1 cellular context compared by ENCODE assay signal in the genomic region with DNA sequence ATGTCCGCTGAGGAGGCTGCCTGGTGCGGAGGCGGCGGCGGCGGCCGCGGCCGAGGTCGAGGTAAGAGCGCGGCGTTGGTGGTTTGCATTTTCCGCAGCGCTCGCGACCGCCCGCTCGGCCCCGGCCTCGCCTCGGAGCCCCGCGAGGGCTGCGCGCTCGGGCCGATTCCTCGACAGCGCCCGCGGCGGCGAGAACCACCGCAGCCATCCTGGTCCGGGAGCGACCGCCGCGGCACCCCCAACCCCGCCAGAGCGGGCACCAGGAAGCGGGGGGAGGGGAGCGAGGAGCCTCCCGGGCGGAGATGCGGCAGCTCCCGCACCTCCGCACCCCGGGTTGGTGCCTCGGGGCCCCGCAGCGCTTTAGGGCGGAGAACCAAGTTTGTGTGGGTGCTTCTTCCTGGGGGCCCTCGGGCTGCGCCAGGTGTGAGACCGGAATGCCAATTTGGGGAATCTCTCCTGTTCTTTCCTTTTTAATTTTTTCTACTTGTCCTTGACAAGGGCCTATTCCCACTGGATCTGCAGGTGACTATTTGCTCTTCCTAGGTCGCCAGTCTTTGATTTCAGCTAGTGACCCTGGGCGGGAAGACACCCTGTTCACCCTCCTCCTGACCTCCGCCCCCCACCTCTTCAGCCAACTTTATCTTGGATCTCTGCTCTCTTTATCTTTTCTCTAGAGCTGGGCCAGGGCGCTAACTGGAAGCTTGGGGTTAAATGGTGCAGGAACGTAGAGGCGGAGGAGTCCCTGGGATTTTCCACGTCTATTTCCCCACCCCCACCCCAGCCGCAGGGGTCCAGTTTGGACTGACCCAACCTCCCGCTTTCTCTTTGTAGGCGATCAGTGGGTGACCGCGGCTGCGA.
A peak's percentile ranks its signal among the peaks of the same experiment; 100 is the strongest.
TF ChIP-seq lines count a peak whose summit lies in the region.

A gene with protein sequence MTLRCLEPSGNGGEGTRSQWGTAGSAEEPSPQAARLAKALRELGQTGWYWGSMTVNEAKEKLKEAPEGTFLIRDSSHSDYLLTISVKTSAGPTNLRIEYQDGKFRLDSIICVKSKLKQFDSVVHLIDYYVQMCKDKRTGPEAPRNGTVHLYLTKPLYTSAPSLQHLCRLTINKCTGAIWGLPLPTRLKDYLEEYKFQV (plus strand): TSS at position 822 of the 858 bp plus-strand sequence. CDS start 223 bp downstream, outside the sequence.

TF ChIP-seq in K562, 482 proteins besides CTCF, POLR2A, EP300 and RAD21 (continued from another document and continues in another):
- no peak for TF ChIP-seq REST (CRISPR knock-in tag; IDR thresholded peaks at IDR 0.05; ENCODE audit: low read depth)
- no peak for TF ChIP-seq ZNF57 (CRISPR knock-in tag; IDR thresholded peaks at IDR 0.05)
- no peak for TF ChIP-seq PHB (CRISPR knock-in tag; IDR thresholded peaks at IDR 0.05)
- no peak for TF ChIP-seq DMBX1 (CRISPR knock-in tag; IDR thresholded peaks at IDR 0.05; ENCODE audit: borderline replicate concordance)
- TF ChIP-seq RBM15 (IDR thresholded peaks at IDR 0.05; ENCODE audit: insufficient read depth, low read length), result no peak
- no peak for TF ChIP-seq NCOA2 (IDR thresholded peaks at IDR 0.05; ENCODE audit: partially characterized antibody in 2 of 2)
- TF ChIP-seq EHMT2 (IDR thresholded peaks at IDR 0.05), result no peak
- TF ChIP-seq ZBED1 (IDR thresholded peaks at IDR 0.05), result no peak
- TF ChIP-seq ZBTB33 (CRISPR knock-in tag; IDR thresholded peaks at IDR 0.05), result no peak
- TF ChIP-seq PHF8 (IDR thresholded peaks at IDR 0.05; ENCODE audit: borderline replicate concordance, low read length), result peak; percentile 6; the same call in 1 of the 2 replicates
- no peak for TF ChIP-seq L3MBTL2 (IDR thresholded peaks at IDR 0.05)
- TF ChIP-seq SMC3 (conservative IDR thresholded peaks at IDR 0.05; ENCODE audit: insufficient read depth, low read depth, low read length), result no peak
- no peak for TF ChIP-seq ZBTB8A (IDR thresholded peaks at IDR 0.05; ENCODE audit: partially characterized antibody)
- no peak for TF ChIP-seq ZNF23 (CRISPR knock-in tag; IDR thresholded peaks at IDR 0.05)
- no peak for TF ChIP-seq TAF15 (IDR thresholded peaks at IDR 0.05; ENCODE audit: low read depth, low read length)
- peak; percentile 24; the same call in 1 of the 2 replicates for TF ChIP-seq POLR2AphosphoS5 (IDR thresholded peaks at IDR 0.05; ENCODE audit: control insufficient read depth, insufficient read depth, low read depth, low read length)
- TF ChIP-seq SMAD2 (IDR thresholded peaks at IDR 0.05; ENCODE audit: low read depth, low read length), result no peak
- no peak for TF ChIP-seq U2AF2 (optimal IDR thresholded peaks at IDR 0.05; ENCODE audit: low read depth, low read length)
- TF ChIP-seq, protein P1, sequence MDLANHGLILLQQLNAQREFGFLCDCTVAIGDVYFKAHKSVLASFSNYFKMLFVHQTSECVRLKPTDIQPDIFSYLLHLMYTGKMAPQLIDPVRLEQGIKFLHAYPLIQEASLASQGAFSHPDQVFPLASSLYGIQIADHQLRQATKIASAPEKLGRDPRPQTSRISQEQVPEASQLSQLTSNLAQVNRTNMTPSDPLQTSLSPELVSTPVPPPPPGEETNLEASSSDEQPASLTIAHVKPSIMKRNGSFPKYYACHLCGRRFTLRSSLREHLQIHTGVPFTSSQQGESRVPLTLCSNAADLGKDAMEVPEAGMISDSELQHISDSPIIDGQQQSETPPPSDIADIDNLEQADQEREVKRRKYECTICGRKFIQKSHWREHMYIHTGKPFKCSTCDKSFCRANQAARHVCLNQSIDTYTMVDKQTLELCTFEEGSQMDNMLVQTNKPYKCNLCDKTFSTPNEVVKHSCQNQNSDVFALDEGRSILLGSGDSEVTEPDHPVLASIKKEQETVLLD (IDR thresholded peaks at IDR 0.05), result no peak
- no peak for TF ChIP-seq ZNF699 (CRISPR knock-in tag; IDR thresholded peaks at IDR 0.05; ENCODE audit: insufficient replicate concordance)
- TF ChIP-seq XRCC5 (IDR thresholded peaks at IDR 0.05; ENCODE audit: low read depth, low read length), result no peak
- no peak for TF ChIP-seq HLTF (IDR thresholded peaks at IDR 0.05)
- TF ChIP-seq ZNF586 (CRISPR knock-in tag; conservative IDR thresholded peaks at IDR 0.05), result no peak
- TF ChIP-seq POLR3A (IDR thresholded peaks at IDR 0.05; ENCODE audit: borderline replicate concordance, extremely low read depth, insufficient read depth, insufficient read length), result no peak
- TF ChIP-seq, protein P2, sequence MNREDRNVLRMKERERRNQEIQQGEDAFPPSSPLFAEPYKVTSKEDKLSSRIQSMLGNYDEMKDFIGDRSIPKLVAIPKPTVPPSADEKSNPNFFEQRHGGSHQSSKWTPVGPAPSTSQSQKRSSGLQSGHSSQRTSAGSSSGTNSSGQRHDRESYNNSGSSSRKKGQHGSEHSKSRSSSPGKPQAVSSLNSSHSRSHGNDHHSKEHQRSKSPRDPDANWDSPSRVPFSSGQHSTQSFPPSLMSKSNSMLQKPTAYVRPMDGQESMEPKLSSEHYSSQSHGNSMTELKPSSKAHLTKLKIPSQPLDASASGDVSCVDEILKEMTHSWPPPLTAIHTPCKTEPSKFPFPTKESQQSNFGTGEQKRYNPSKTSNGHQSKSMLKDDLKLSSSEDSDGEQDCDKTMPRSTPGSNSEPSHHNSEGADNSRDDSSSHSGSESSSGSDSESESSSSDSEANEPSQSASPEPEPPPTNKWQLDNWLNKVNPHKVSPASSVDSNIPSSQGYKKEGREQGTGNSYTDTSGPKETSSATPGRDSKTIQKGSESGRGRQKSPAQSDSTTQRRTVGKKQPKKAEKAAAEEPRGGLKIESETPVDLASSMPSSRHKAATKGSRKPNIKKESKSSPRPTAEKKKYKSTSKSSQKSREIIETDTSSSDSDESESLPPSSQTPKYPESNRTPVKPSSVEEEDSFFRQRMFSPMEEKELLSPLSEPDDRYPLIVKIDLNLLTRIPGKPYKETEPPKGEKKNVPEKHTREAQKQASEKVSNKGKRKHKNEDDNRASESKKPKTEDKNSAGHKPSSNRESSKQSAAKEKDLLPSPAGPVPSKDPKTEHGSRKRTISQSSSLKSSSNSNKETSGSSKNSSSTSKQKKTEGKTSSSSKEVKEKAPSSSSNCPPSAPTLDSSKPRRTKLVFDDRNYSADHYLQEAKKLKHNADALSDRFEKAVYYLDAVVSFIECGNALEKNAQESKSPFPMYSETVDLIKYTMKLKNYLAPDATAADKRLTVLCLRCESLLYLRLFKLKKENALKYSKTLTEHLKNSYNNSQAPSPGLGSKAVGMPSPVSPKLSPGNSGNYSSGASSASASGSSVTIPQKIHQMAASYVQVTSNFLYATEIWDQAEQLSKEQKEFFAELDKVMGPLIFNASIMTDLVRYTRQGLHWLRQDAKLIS (CRISPR knock-in tag; IDR thresholded peaks at IDR 0.05), result no peak; the same call in 1 of the 2 replicates
- TF ChIP-seq ZNF655 (CRISPR knock-in tag; IDR thresholded peaks at IDR 0.05), result no peak
- TF ChIP-seq FOS (IDR thresholded peaks at IDR 0.05; ENCODE audit: extremely low read depth, insufficient read length), result no peak
- TF ChIP-seq NELFE (IDR thresholded peaks at IDR 0.05; ENCODE audit: insufficient read depth, insufficient read length), result no peak
- peak in 1 of 2 experiments; percentile 81; a peak in 2 of 4 replicates for TF ChIP-seq RCOR1 (IDR thresholded peaks at IDR 0.05; ENCODE audit: borderline replicate concordance in 1 of 2, low read depth in 2 of 2, low read length in 2 of 2)
- TF ChIP-seq NBN (IDR thresholded peaks at IDR 0.05; ENCODE audit: low read depth), result no peak
- TF ChIP-seq, protein P3, sequence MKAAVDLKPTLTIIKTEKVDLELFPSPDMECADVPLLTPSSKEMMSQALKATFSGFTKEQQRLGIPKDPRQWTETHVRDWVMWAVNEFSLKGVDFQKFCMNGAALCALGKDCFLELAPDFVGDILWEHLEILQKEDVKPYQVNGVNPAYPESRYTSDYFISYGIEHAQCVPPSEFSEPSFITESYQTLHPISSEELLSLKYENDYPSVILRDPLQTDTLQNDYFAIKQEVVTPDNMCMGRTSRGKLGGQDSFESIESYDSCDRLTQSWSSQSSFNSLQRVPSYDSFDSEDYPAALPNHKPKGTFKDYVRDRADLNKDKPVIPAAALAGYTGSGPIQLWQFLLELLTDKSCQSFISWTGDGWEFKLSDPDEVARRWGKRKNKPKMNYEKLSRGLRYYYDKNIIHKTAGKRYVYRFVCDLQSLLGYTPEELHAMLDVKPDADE (conservative IDR thresholded peaks at IDR 0.05; ENCODE audit: control insufficient read depth, low read depth, low read length), result 0 out of 2 replicates have a peak, but pooled peaks have one; percentile 27
- no peak for TF ChIP-seq RFX1 (IDR thresholded peaks at IDR 0.05)
- peak; percentile 37; the same call in 1 of the 2 replicates for TF ChIP-seq PML (IDR thresholded peaks at IDR 0.05; ENCODE audit: low read length)
- peak; percentile 6; the same call in 1 of the 2 replicates for TF ChIP-seq JUND (IDR thresholded peaks at IDR 0.05; ENCODE audit: borderline replicate concordance, low read depth, low read length)
- TF ChIP-seq JUND (tag; IDR thresholded peaks at IDR 0.05; ENCODE audit: borderline replicate concordance, low read depth, low read length), result peak; percentile 11; the same call in 1 of the 3 replicates
- TF ChIP-seq, protein P4, sequence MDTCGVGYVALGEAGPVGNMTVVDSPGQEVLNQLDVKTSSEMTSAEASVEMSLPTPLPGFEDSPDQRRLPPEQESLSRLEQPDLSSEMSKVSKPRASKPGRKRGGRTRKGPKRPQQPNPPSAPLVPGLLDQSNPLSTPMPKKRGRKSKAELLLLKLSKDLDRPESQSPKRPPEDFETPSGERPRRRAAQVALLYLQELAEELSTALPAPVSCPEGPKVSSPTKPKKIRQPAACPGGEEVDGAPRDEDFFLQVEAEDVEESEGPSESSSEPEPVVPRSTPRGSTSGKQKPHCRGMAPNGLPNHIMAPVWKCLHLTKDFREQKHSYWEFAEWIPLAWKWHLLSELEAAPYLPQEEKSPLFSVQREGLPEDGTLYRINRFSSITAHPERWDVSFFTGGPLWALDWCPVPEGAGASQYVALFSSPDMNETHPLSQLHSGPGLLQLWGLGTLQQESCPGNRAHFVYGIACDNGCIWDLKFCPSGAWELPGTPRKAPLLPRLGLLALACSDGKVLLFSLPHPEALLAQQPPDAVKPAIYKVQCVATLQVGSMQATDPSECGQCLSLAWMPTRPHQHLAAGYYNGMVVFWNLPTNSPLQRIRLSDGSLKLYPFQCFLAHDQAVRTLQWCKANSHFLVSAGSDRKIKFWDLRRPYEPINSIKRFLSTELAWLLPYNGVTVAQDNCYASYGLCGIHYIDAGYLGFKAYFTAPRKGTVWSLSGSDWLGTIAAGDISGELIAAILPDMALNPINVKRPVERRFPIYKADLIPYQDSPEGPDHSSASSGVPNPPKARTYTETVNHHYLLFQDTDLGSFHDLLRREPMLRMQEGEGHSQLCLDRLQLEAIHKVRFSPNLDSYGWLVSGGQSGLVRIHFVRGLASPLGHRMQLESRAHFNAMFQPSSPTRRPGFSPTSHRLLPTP (IDR thresholded peaks at IDR 0.05; ENCODE audit: borderline replicate concordance, extremely low read depth, insufficient read length), result no peak
- TF ChIP-seq BRD4 (IDR thresholded peaks at IDR 0.05), result 0 out of 2 replicates have a peak, but pooled peaks have one; percentile 30
- TF ChIP-seq LCOR (CRISPR knock-in tag; IDR thresholded peaks at IDR 0.05), result no peak; the same call in 1 of the 2 replicates
- no peak for TF ChIP-seq FOXA1 (IDR thresholded peaks at IDR 0.05; ENCODE audit: borderline replicate concordance)
- no peak; the same call in 1 of the 2 replicates for TF ChIP-seq ZNF75A (CRISPR knock-in tag; IDR thresholded peaks at IDR 0.05)
- TF ChIP-seq MYC (IDR thresholded peaks at IDR 0.05; ENCODE audit: low read depth, low read length), result no peak
- TF ChIP-seq MYC (CRISPR knock-in tag; IDR thresholded peaks at IDR 0.05; ENCODE audit: borderline replicate concordance, low read depth), result no peak
- peak; percentile 62 for TF ChIP-seq KDM5B (IDR thresholded peaks at IDR 0.05; ENCODE audit: insufficient replicate concordance, low read depth, low read length)
- no peak for TF ChIP-seq ZNF324 (CRISPR knock-in tag; IDR thresholded peaks at IDR 0.05)
